9 cellular contexts compared by ENCODE assay signal in genomic region chr14:24216345-24216699, GRCh38. TPM values are rescaled to one million over a fixed set of nuclear protein-coding genes. Genes with fewer than 3 reads are reported as not detected.
DNase-seq lines count a peak whose midpoint lies in the region; ATAC-seq, FAIRE-seq and TF ChIP-seq lines count a peak whose summit lies in the region.
"Had no signal": no experiment of that assay in that cellular context is flagged by ENCODE, and none has a peak within 500 bp of the region (broad histone marks: within the 10 kb centered on the region; RNA-seq: fewer than 3 reads in every experiment).

No MANE protein-coding gene starts in this region.

- CTCF ChIA-PET in Calu3 (lab: Charles Lee) (interaction anchor here (0.8 to 1.6 kb wide), 8 partner anchors 12 to 108 kb away, joined by 3 to 9 read pairs (median 4); partner anchors contain the start of genes CIDEB, RABGGTA and TINF2), OCI-LY7 (lab: Charles Lee; ENCODE audit: unreplicated experiment) (no interaction called here), H1 (lab: Charles Lee; ENCODE audit: partially characterized antibody) (interaction anchor here (0.5 to 2.1 kb wide), 15 partner anchors 8 to 1914 kb away, joined by 3 to 7 read pairs (median 3); partner anchors contain the start of genes CIDEB, TINF2 and TM9SF1)

- POLR2A ChIA-PET in OCI-LY7 (lab: Charles Lee), result interaction anchor here (0.9 to 1.5 kb wide), 4 partner anchors 9 to 55 kb away, joined by 3 to 5 read pairs (median 4); partner anchors contain the start of genes RABGGTA and TINF2
- POLR2A ChIA-PET in H1 (lab: Charles Lee; ENCODE audit: partially characterized antibody), result interaction anchor here (0.8 to 11.1 kb wide), 17 partner anchors 8 to 92 kb away, joined by 3 to 119 read pairs (median 5); partner anchors contain the start of genes IPO4, RABGGTA, TINF2 and TM9SF1

- no peaks in the 10 kb centered on the region for H4K20me1 ChIP-seq in OCI-LY7 (ENCODE audit: insufficient read depth, low read length)
- peaks cover 0 to 1% of the 10 kb centered on the region in 2 experiments for H4K20me1 ChIP-seq in H1 (replicated peaks in 1 of 2; ENCODE audit: control insufficient read depth in 1 of 2, insufficient read depth in 2 of 2, low read length in 2 of 2)

- no peak overlapping the region for H2AK5ac ChIP-seq in H1 (ENCODE audit: low read depth, low read length)

- intact Hi-C loops in Calu3 (cut with micrococcal nuclease; ENCODE audit: unreplicated experiment), result no loop called here
- intact Hi-C loops in OCI-LY7 (cut with micrococcal nuclease; ENCODE audit: unreplicated experiment), result loop anchor here (1.0 kb wide), 1 partner anchor 55 kb away; the partner anchor contains the start of gene RABGGTA

- H3K79me1 ChIP-seq in H1 (ENCODE audit: low read depth, low read length), result no peaks in the 10 kb centered on the region

- peaks cover 12% of the 10 kb centered on the region for H3K4me1 Mint-ChIP-seq in Calu3 (ENCODE audit: low read depth, unreplicated experiment)

- H3K23ac ChIP-seq in H1 (ENCODE audit: insufficient read length), result no peak overlapping the region

- H2AFZ ChIP-seq in OCI-LY7 (ENCODE audit: low read length), result no peak overlapping the region
- no peak overlapping the region for H2AFZ ChIP-seq in H1 (ENCODE audit: low read length)

- DNase-seq in Calu3, result no peak
- no peak for DNase-seq in OCI-LY7 (ENCODE audit: low spot score)
- DNase-seq in H1 (ENCODE audit: low read depth in 1 of 2, low spot score in 2 of 2), result no peak
- no peak for DNase-seq in retinal pigment epithelial cell (ENCODE audit: low read depth)
- DNase-seq in GM19240 (ENCODE audit: insufficient read length, low spot score), result no peak
- no peak for DNase-seq in activated effector memory CD4-positive, alpha-beta T cell treated with Interleukin-2 at 50 U/mL for 16 hours
- DNase-seq in DMS114 treated with DMSO at 0.1 percent for 48 hours (lab: John Stamatoyannopoulos, UW; ENCODE audit: unreplicated experiment), result no peak

- H3K4me3 Mint-ChIP-seq in Calu3 (ENCODE audit: low read depth, unreplicated experiment), result peak overlapping the region; percentile 81

- no peak overlapping the region for H4K5ac ChIP-seq in H1 (ENCODE audit: insufficient read length, low read depth, low read length)

- H3K4me3 ChIP-seq in OCI-LY7 (ENCODE audit: low read depth, low read length, poor library complexity, severe bottlenecking) (peak overlapping the region; percentile 76), H1 (ENCODE audit: extremely low read depth in 1 of 4, insufficient read depth in 2 of 4, low read depth in 3 of 4, low read length in 4 of 4) (peak overlapping the region in 2 of 4 experiments; percentile 77 to 78; a peak in 3 of 8 replicates), retinal pigment epithelial cell (ENCODE audit: low read length) (peak overlapping the region; percentile 89)

- peak overlapping the region; percentile 52 for H3K4me2 ChIP-seq in OCI-LY7 (ENCODE audit: low read length)
- peak overlapping the region; percentile 70 to 86; a peak in 2 of 4 replicates for H3K4me2 ChIP-seq in H1 (ENCODE audit: insufficient read depth in 1 of 2, low read depth in 2 of 2, low read length in 2 of 2)

- TF ChIP-seq CTCF in Calu3 (IDR thresholded peaks at IDR 0.05; ENCODE audit: unreplicated experiment), result no peak
- TF ChIP-seq CTCF in OCI-LY7 (conservative IDR thresholded peaks at IDR 0.05; ENCODE audit: low read length), result no peak
- TF ChIP-seq CTCF in H1 (IDR thresholded peaks at IDR 0.05; ENCODE audit: control extremely low read depth in 1 of 3, insufficient read depth in 1 of 3, low read depth in 1 of 3, low read length in 3 of 3), result no peak
- no peak for TF ChIP-seq CTCF in retinal pigment epithelial cell (conservative IDR thresholded peaks at IDR 0.05; ENCODE audit: low read depth, low read length)

- H2BK5ac ChIP-seq in H1 (ENCODE audit: low read depth, low read length), result no peak overlapping the region

- H3K79me2 ChIP-seq in OCI-LY7 (ENCODE audit: insufficient read depth, low read depth, low read length), result peaks cover 36% of the 10 kb centered on the region
- H3K79me2 ChIP-seq in H1 (ENCODE audit: control insufficient read depth in 1 of 2, insufficient read depth in 2 of 2, low read length in 2 of 2), result peaks cover 0 to 12% of the 10 kb centered on the region in 2 experiments; a peak in 2 of 4 replicates

- no peak for ATAC-seq in HG03108 (IDR thresholded peaks at IDR 0.05; ENCODE audit: unreplicated experiment)

- H3K9me2 ChIP-seq in OCI-LY7 (ENCODE audit: insufficient read depth, low read length), result no peaks in the 10 kb centered on the region

- TF ChIP-seq EP300 in H1 (IDR thresholded peaks at IDR 0.05; ENCODE audit: borderline replicate concordance in 1 of 2, low read depth in 2 of 2, low read length in 2 of 2), result no peak

- H3K9ac ChIP-seq in H1 (replicated peaks in 1 of 4; ENCODE audit: extremely low read depth in 1 of 4, low read depth in 3 of 4, low read length in 3 of 4), result no peak overlapping the region

- H3K36me3 ChIP-seq in OCI-LY7 (ENCODE audit: insufficient read depth, low read length) (peaks cover 14% of the 10 kb centered on the region; the same call in 1 of the 2 replicates), H1 (ENCODE audit: control insufficient read depth in 2 of 4, insufficient read depth in 4 of 4, low read length in 3 of 4) (peaks cover 0 to 7% (median 5%) of the 10 kb centered on the region in 4 experiments; a peak in 6 of 8 replicates)

- H3K27me3 ChIP-seq in H1 (replicated peaks in 1 of 4; ENCODE audit: control insufficient read depth in 3 of 4, extremely low read depth in 1 of 4, insufficient read depth in 3 of 4, low read length in 3 of 4), result no peaks in the 10 kb centered on the region

- peak overlapping the region; percentile 4 for H3K27ac Mint-ChIP-seq in Calu3 (ENCODE audit: unreplicated experiment)

- no peak overlapping the region for H3K14ac ChIP-seq in H1 (ENCODE audit: insufficient read length)

- H3K4me1 ChIP-seq in OCI-LY7 (ENCODE audit: insufficient read depth, low read length, poor library complexity, severe bottlenecking) (peaks cover 28% of the 10 kb centered on the region), H1 (replicated peaks in 1 of 4; ENCODE audit: control insufficient read depth in 3 of 4, insufficient read depth in 4 of 4, low read length in 3 of 4) (peaks cover 0 to 5% (median 2%) of the 10 kb centered on the region in 4 experiments; a peak in 1 of 7 replicates)

- H3K36me3 Mint-ChIP-seq in Calu3 (ENCODE audit: insufficient read depth, unreplicated experiment), result peaks cover 50% of the 10 kb centered on the region

- H3K9me3 Mint-ChIP-seq in Calu3 (ENCODE audit: low read depth, unreplicated experiment), result no peaks in the 10 kb centered on the region

- TF ChIP-seq RAD21 in H1 (IDR thresholded peaks at IDR 0.05 in 1 of 2, conservative IDR thresholded peaks at IDR 0.05 in 1 of 2; ENCODE audit: low read depth in 2 of 2, low read length in 2 of 2), result no peak

- no peak overlapping the region for H3K4ac ChIP-seq in H1 (replicated peaks; ENCODE audit: insufficient read length, low read depth, low read length)

- no peak overlapping the region for H2BK12ac ChIP-seq in H1 (ENCODE audit: low read depth, low read length)

- FAIRE-seq in H1 (lab: Jason Lieb, UNC), result no peak

- 85% methylated on average over 2 of the region's 2 CpGs; no CpG with 5 or more reads in 1 of the 2 experiments for WGBS in H1 (ENCODE audit: extremely low coverage in 1 of 2, insufficient coverage in 1 of 2, insufficient read length in 1 of 2, insufficient replicate concordance in 2 of 2, low coverage in 1 of 2, low lambda C conversion rate in 2 of 2, missing lambda C conversion rate in 1 of 2), 2 experiments

- H4K91ac ChIP-seq in H1 (replicated peaks; ENCODE audit: insufficient read length, low read length), result no peak overlapping the region

- H3K56ac ChIP-seq in H1 (replicated peaks; ENCODE audit: insufficient read length, low read depth, low read length), result no peak overlapping the region

- no peak for TF ChIP-seq POLR2A in H1 (IDR thresholded peaks at IDR 0.05; ENCODE audit: control extremely low read depth in 1 of 2, low read depth in 2 of 2, low read length in 2 of 2)

- no peak overlapping the region for H3K18ac ChIP-seq in H1 (ENCODE audit: extremely low read depth, low read length)

- H4K8ac ChIP-seq in H1 (ENCODE audit: extremely low read depth, insufficient read depth, low read length), result no peak overlapping the region

- H3K27ac ChIP-seq in OCI-LY7 (ENCODE audit: low read depth, low read length, poor library complexity, severe bottlenecking) (no peak overlapping the region), H1 (ENCODE audit: low read depth, low read length) (no peak overlapping the region)

- peaks cover 8% of the 10 kb centered on the region for H3K23me2 ChIP-seq in H1 (ENCODE audit: low read depth, low read length)

- H2BK120ac ChIP-seq in H1 (replicated peaks; ENCODE audit: low read depth, low read length), result no peak overlapping the region

- H2BK20ac ChIP-seq in H1 (ENCODE audit: low read length), result no peak overlapping the region

- 0 out of 2 replicates have a peak overlapping the region, but pooled peaks have one; percentile 48 for H2BK15ac ChIP-seq in H1 (ENCODE audit: low read length)

- BruUV-seq in Calu3 (replicated peaks; lab: Mats Ljungman, UMichigan) (no TSS peak), OCI-LY7 (replicated peaks; lab: Mats Ljungman, UMichigan) (no TSS peak)

- no peaks in the 10 kb centered on the region for H3K9me3 ChIP-seq in OCI-LY7 (ENCODE audit: low read length)
- no peaks in the 10 kb centered on the region for H3K9me3 ChIP-seq in H1 (ENCODE audit: insufficient read depth in 2 of 2, low read depth in 1 of 2, low read length in 1 of 2)

- no peaks in the 10 kb centered on the region for H3K27me3 Mint-ChIP-seq in Calu3 (ENCODE audit: unreplicated experiment)

RNA-seq across cellular contexts. Expression of gene MDP1, which starts 0.5 kb away (rescaled TPM):
- total RNA-seq in Calu3 (2022) (7.4 and 8.9 TPM in 2 replicates), OCI-LY7 (2022) (26.6 and 30.9 TPM in 2 replicates)
- total RNA-seq in OCI-LY7 (2014; rRNA removed; shearing (Covaris generic)), result 21.5 and 23.2 TPM in 2 replicates
- total RNA-seq in H1 (2021; fragmentation: NEBNext Ultra II Directional; extraction: Animal tissue kit (Norgen Biotek cat#: 25700)), result 14.3 and 17.7 TPM in 2 replicates
- polyA plus RNA-seq in H1 (2011; rRNA removed), result 25.3 and 32.2 TPM in 2 replicates
- polyA plus RNA-seq in H1 (2011; cell fraction: cytosol; rRNA removed), result 27.1 TPM
- polyA plus RNA-seq in H1 (2011; cell fraction: nucleus; rRNA removed), result 20.6 TPM
- polyA plus RNA-seq in H1 (2012, experiment 1 of 2), result 19.2 to 24.2 TPM (median 22.5 TPM) in 4 replicates
- polyA plus RNA-seq in H1 (2012, experiment 2 of 2), result 41.5 TPM
- polyA plus RNA-seq in H1 (2013, experiment 1 of 2), result 28.0 TPM
- polyA plus RNA-seq in H1 (2013, experiment 2 of 2), result 27.9 TPM
- polyA minus RNA-seq in H1 (2011; rRNA and poly(A)+ RNA removed), result 7.8 and 9.2 TPM in 2 replicates
- polyA minus RNA-seq in H1 (2011; cell fraction: cytosol; rRNA and poly(A)+ RNA removed), result 7.6 TPM
- 10.5 TPM for polyA minus RNA-seq in H1 (2011; cell fraction: nucleus; rRNA and poly(A)+ RNA removed)

RNA-seq across cellular contexts. Expression of gene CHMP4A, which starts 3.0 kb away (rescaled TPM):
- total RNA-seq in Calu3 (2022) (53.2 and 60.8 TPM in 2 replicates), OCI-LY7 (2022) (67.6 and 72.9 TPM in 2 replicates)
- total RNA-seq in OCI-LY7 (2014; rRNA removed; shearing (Covaris generic)), result 48.5 and 65.7 TPM in 2 replicates
- 32.9 and 36.4 TPM in 2 replicates for total RNA-seq in H1 (2021; fragmentation: NEBNext Ultra II Directional; extraction: Animal tissue kit (Norgen Biotek cat#: 25700))
- 23.4 and 37.6 TPM in 2 replicates for polyA plus RNA-seq in H1 (2011; rRNA removed)
- 60.0 TPM for polyA plus RNA-seq in H1 (2011; cell fraction: cytosol; rRNA removed)
- polyA plus RNA-seq in H1 (2011; cell fraction: nucleus; rRNA removed), result 10.1 TPM
- 63.5 to 76.8 TPM (median 70.2 TPM) in 4 replicates for polyA plus RNA-seq in H1 (2012, experiment 1 of 2)
- polyA plus RNA-seq in H1 (2012, experiment 2 of 2), result 25.7 TPM
- 27.9 TPM for polyA plus RNA-seq in H1 (2013, experiment 1 of 2)
- 29.9 TPM for polyA plus RNA-seq in H1 (2013, experiment 2 of 2)
- 14.3 and 25.2 TPM in 2 replicates for polyA minus RNA-seq in H1 (2011; rRNA and poly(A)+ RNA removed)
- 14.8 TPM for polyA minus RNA-seq in H1 (2011; cell fraction: cytosol; rRNA and poly(A)+ RNA removed)
- polyA minus RNA-seq in H1 (2011; cell fraction: nucleus; rRNA and poly(A)+ RNA removed), result 17.3 TPM

RNA-seq across cellular contexts. Expression of gene TSSK4, which starts 10.8 kb away (rescaled TPM):
- total RNA-seq in Calu3 (2022) (0.47 TPM in 1 of 2 replicates, not detected in the other), OCI-LY7 (2022) (1.1 and 1.5 TPM in 2 replicates)
- total RNA-seq in OCI-LY7 (2014; rRNA removed; shearing (Covaris generic)), result not detected in 2 replicates
- 0.28 TPM in 1 of 2 replicates, not detected in the other for total RNA-seq in H1 (2021; fragmentation: NEBNext Ultra II Directional; extraction: Animal tissue kit (Norgen Biotek cat#: 25700))
- 0.05 TPM in 1 of 2 replicates, not detected in the other for polyA plus RNA-seq in H1 (2011; rRNA removed)
- polyA plus RNA-seq in H1 (2011; cell fraction: cytosol; rRNA removed), result 0.09 TPM
- 0.20 TPM for polyA plus RNA-seq in H1 (2011; cell fraction: nucleus; rRNA removed)
- polyA plus RNA-seq in H1 (2012, experiment 1 of 2), result 4.2 to 6.0 TPM (median 5.4 TPM) in 4 replicates
- 0.98 TPM for polyA plus RNA-seq in H1 (2012, experiment 2 of 2)
- polyA plus RNA-seq in H1 (2013, experiment 1 of 2), result not detected
- polyA plus RNA-seq in H1 (2013, experiment 2 of 2), result not detected
- polyA minus RNA-seq in H1 (2011; rRNA and poly(A)+ RNA removed), result 0.15 and 0.32 TPM in 2 replicates
- polyA minus RNA-seq in H1 (2011; cell fraction: cytosol; rRNA and poly(A)+ RNA removed), result not detected
- polyA minus RNA-seq in H1 (2011; cell fraction: nucleus; rRNA and poly(A)+ RNA removed), result 0.80 TPM
- total RNA-seq: M059J had no signal

RNA-seq across cellular contexts. Expression of gene NEDD8, which starts 15.8 kb away (rescaled TPM):
- total RNA-seq in Calu3 (2022), result 192 and 198 TPM in 2 replicates
- total RNA-seq in OCI-LY7 (2014; rRNA removed; shearing (Covaris generic)), result 167 and 285 TPM in 2 replicates
- 174 and 182 TPM in 2 replicates for total RNA-seq in OCI-LY7 (2022)
- total RNA-seq in H1 (2021; fragmentation: NEBNext Ultra II Directional; extraction: Animal tissue kit (Norgen Biotek cat#: 25700)), result 241 and 253 TPM in 2 replicates
- polyA plus RNA-seq in H1 (2011; rRNA removed), result 196 and 317 TPM in 2 replicates
- 304 TPM for polyA plus RNA-seq in H1 (2011; cell fraction: cytosol; rRNA removed)
- polyA plus RNA-seq in H1 (2011; cell fraction: nucleus; rRNA removed), result 126 TPM
- polyA plus RNA-seq in H1 (2012, experiment 1 of 2), result 368 to 472 TPM (median 440 TPM) in 4 replicates
- 1,298 TPM for polyA plus RNA-seq in H1 (2012, experiment 2 of 2)
- 411 TPM for polyA plus RNA-seq in H1 (2013, experiment 1 of 2)
- 426 TPM for polyA plus RNA-seq in H1 (2013, experiment 2 of 2)
- polyA minus RNA-seq in H1 (2011; rRNA and poly(A)+ RNA removed), result 70.9 and 75.2 TPM in 2 replicates
- 68.0 TPM for polyA minus RNA-seq in H1 (2011; cell fraction: cytosol; rRNA and poly(A)+ RNA removed)
- polyA minus RNA-seq in H1 (2011; cell fraction: nucleus; rRNA and poly(A)+ RNA removed), result 51.1 TPM

RNA-seq across cellular contexts. Expression of gene GMPR2, which starts 16.4 kb away (rescaled TPM):
- 61.3 and 63.4 TPM in 2 replicates for total RNA-seq in Calu3 (2022)
- 39.4 and 51.4 TPM in 2 replicates for total RNA-seq in OCI-LY7 (2014; rRNA removed; shearing (Covaris generic))
- total RNA-seq in OCI-LY7 (2022), result 61.4 and 62.3 TPM in 2 replicates
- 85.3 and 88.3 TPM in 2 replicates for total RNA-seq in H1 (2021; fragmentation: NEBNext Ultra II Directional; extraction: Animal tissue kit (Norgen Biotek cat#: 25700))
- 52.9 and 61.6 TPM in 2 replicates for polyA plus RNA-seq in H1 (2011; rRNA removed)
- 84.7 TPM for polyA plus RNA-seq in H1 (2011; cell fraction: cytosol; rRNA removed)
- polyA plus RNA-seq in H1 (2011; cell fraction: nucleus; rRNA removed), result 82.6 TPM
- polyA plus RNA-seq in H1 (2012, experiment 1 of 2), result 91.9 to 106 TPM (median 101 TPM) in 4 replicates
- polyA plus RNA-seq in H1 (2012, experiment 2 of 2), result 59.5 TPM
- polyA plus RNA-seq in H1 (2013, experiment 1 of 2), result 58.1 TPM
- 63.5 TPM for polyA plus RNA-seq in H1 (2013, experiment 2 of 2)
- 71.1 and 110 TPM in 2 replicates for polyA minus RNA-seq in H1 (2011; rRNA and poly(A)+ RNA removed)
- 41.1 TPM for polyA minus RNA-seq in H1 (2011; cell fraction: cytosol; rRNA and poly(A)+ RNA removed)
- 72.2 TPM for polyA minus RNA-seq in H1 (2011; cell fraction: nucleus; rRNA and poly(A)+ RNA removed)
